ENCODE assay signal across 1 cellular context in genomic region chr11:36282926-36283325, GRCh38.
TF ChIP-seq lines count a peak whose summit lies in the region.

No MANE protein-coding gene starts in this region.

TF ChIP-seq in GM12878, 131 proteins besides CTCF, POLR2A, EP300 and RAD21:
- TF ChIP-seq MEF2B (IDR thresholded peaks at IDR 0.05; ENCODE audit: partially characterized antibody, poor library complexity, severe bottlenecking), result no peak
- no peak for TF ChIP-seq TBL1XR1 (IDR thresholded peaks at IDR 0.05; ENCODE audit: low read depth, low read length)
- TF ChIP-seq ATF3 (IDR thresholded peaks at IDR 0.05; ENCODE audit: borderline replicate concordance, extremely low read depth, low read depth, low read length), result no peak
- TF ChIP-seq HCFC1 (IDR thresholded peaks at IDR 0.05; ENCODE audit: low read length), result no peak
- no peak for TF ChIP-seq BACH1 (IDR thresholded peaks at IDR 0.05; ENCODE audit: borderline replicate concordance)
- TF ChIP-seq SMARCA5 (IDR thresholded peaks at IDR 0.05), result no peak
- TF ChIP-seq ZNF384 (IDR thresholded peaks at IDR 0.05; ENCODE audit: borderline replicate concordance, low read depth, low read length), result no peak
- TF ChIP-seq ATF2 (IDR thresholded peaks at IDR 0.05; ENCODE audit: low read length), result no peak
- TF ChIP-seq HSF1 (IDR thresholded peaks at IDR 0.05; ENCODE audit: low read depth, low read length), result no peak
- TF ChIP-seq SREBF1 (IDR thresholded peaks at IDR 0.05; ENCODE audit: low read length), result no peak
- TF ChIP-seq ESRRA (IDR thresholded peaks at IDR 0.05; ENCODE audit: low read length), result no peak
- TF ChIP-seq MYB (IDR thresholded peaks at IDR 0.05; ENCODE audit: borderline replicate concordance, low read depth, low read length), result no peak
- no peak for TF ChIP-seq TARDBP (IDR thresholded peaks at IDR 0.05; ENCODE audit: borderline replicate concordance)
- no peak for TF ChIP-seq EED (IDR thresholded peaks at IDR 0.05; ENCODE audit: low read depth)
- TF ChIP-seq BCL3 (IDR thresholded peaks at IDR 0.05; ENCODE audit: borderline replicate concordance, insufficient read depth, low read depth, low read length, poor library complexity, severe bottlenecking), result no peak
- no peak for TF ChIP-seq CBX3 (IDR thresholded peaks at IDR 0.05; ENCODE audit: borderline replicate concordance, low read depth)
- no peak for TF ChIP-seq ZBTB33 (IDR thresholded peaks at IDR 0.05)
- TF ChIP-seq USF2 (IDR thresholded peaks at IDR 0.05; ENCODE audit: borderline replicate concordance, low read depth, low read length), result no peak
- no peak for TF ChIP-seq EZH2 (IDR thresholded peaks at IDR 0.05; ENCODE audit: borderline replicate concordance, control insufficient read depth, low read depth, low read length)
- no peak for TF ChIP-seq RELB (IDR thresholded peaks at IDR 0.05; ENCODE audit: low read depth)
TF ChIP-seq in GM12878: peak in this region for 0.
